ENCODE assay signal across 8 cellular contexts in the genomic region with DNA sequence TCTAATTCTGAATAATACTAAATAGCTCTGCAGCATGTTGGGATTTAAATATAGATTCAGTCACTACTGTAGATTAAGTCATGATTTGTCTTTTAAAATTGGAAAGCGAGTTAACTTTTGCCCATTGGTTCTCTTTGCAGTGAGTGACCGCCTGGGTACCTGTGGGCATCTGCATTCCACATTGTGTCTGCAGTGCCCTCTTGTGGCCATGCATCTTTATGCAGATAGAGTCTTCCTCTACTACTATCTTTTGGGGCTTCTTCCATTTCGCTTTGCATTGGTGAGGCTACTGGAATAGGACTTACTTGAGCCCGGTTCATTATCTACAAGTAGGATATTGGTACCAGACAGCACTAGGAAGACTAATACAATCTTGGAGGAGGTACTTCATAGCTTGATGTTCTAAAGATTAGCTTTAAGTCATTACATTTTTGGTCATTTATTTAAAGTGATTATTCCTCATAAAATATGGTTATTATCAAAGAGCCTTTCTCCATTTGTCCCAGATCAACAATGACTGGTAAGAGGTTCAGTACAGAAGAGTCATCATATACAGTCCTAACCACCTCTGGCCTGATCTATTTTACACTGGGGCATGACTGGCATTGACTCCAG.
DNase-seq lines count a peak whose midpoint lies in the region; ATAC-seq and TF ChIP-seq lines count a peak whose summit lies in the region.

No MANE protein-coding gene starts in this region.

- no peak overlapping the region for H3K27ac Mint-ChIP-seq in T-helper 17 cell

- in situ Hi-C loops in HAP-1 (cut with MboI; ENCODE audit: low sequenced_read_pairs) (no loop called here), brain microvascular endothelial cell (cut with HindIII; ENCODE audit: low pct_ligation_motif_present, low sequenced_read_pairs) (no loop called here)

- peaks cover 15% of the 10 kb centered on the region for H3K27me3 Mint-ChIP-seq in T-helper 17 cell

- TF ChIP-seq CTCF in Loucy (conservative IDR thresholded peaks at IDR 0.05; ENCODE audit: low read length): peak; percentile 87
- peak; percentile 90 for TF ChIP-seq CTCF in brain microvascular endothelial cell (IDR thresholded peaks at IDR 0.05; ENCODE audit: low read depth, low read length, missing control alignments)

- H4K20me1 ChIP-seq in Loucy (ENCODE audit: insufficient read depth, low read length, poor library complexity, severe bottlenecking): no peaks in the 10 kb centered on the region

- H3K9ac ChIP-seq in Loucy (ENCODE audit: low read depth, low read length, poor library complexity, severe bottlenecking): no peak overlapping the region

- H3K9me2 ChIP-seq in Loucy (replicated peaks; ENCODE audit: low read depth, low read length): no peaks in the 10 kb centered on the region

- H3K9me3 ChIP-seq in HAP-1 (no peaks in the 10 kb centered on the region), Loucy (ENCODE audit: insufficient read depth, low read depth, low read length) (no peaks in the 10 kb centered on the region), T-helper 17 cell (ENCODE audit: control insufficient read depth, low read length, poor library complexity, severe bottlenecking) (no peaks in the 10 kb centered on the region)

- H3K27me3 ChIP-seq in HAP-1 (ENCODE audit: low read depth) (no peaks in the 10 kb centered on the region), Loucy (ENCODE audit: insufficient read depth, low read length, poor library complexity, severe bottlenecking) (no peaks in the 10 kb centered on the region), brain microvascular endothelial cell (replicated peaks) (no peaks in the 10 kb centered on the region)

- no peaks in the 10 kb centered on the region for H3K36me3 Mint-ChIP-seq in T-helper 17 cell (ENCODE audit: low read depth)

- no peak overlapping the region for H3K4me3 ChIP-seq in HAP-1
- no peak overlapping the region for H3K4me3 ChIP-seq in Loucy (ENCODE audit: low read length, poor library complexity, severe bottlenecking)
- no peak overlapping the region for H3K4me3 ChIP-seq in brain microvascular endothelial cell (ENCODE audit: low read depth, low read length)

- peak; percentile 68 for ATAC-seq in T-helper 17 cell

- no peak overlapping the region for H3K4me2 ChIP-seq in Loucy (ENCODE audit: low read depth, low read length, poor library complexity, severe bottlenecking)

- H3K27ac ChIP-seq in brain microvascular endothelial cell: no peak overlapping the region

- H3K4me3 Mint-ChIP-seq in T-helper 17 cell: no peak overlapping the region

- peak; percentile 35 for DNase-seq in activated T-cell treated with anti-CD3 and anti-CD28 coated beads for 1 hour (ENCODE audit: low read depth)
- no peak for DNase-seq in activated T-cell treated with anti-CD3 and anti-CD28 coated beads, Interleukin-2, amount 50 U/mL, for 1 hour
- peak; percentile 46 to 77 for DNase-seq in HAP-1 (ENCODE audit: low spot score in 2 of 2)
- peak in 1 of 3 donors; percentile 34 for DNase-seq in T-helper 17 cell
- DNase-seq in brain microvascular endothelial cell: peak; percentile 31
- peak; percentile 62 for DNase-seq in kidney tubule cell (ENCODE audit: low spot score)
- DNase-seq in stimulated activated CD4-positive, alpha-beta T cell treated with anti-CD3 and anti-CD28 coated beads, TNF-alpha, amount 100 ng/mL, for 48 hours (ENCODE audit: low read depth in 3 of 3): peak; percentile 8 to 43 (median 26)

- peaks cover 3% of the 10 kb centered on the region for H3K4me1 Mint-ChIP-seq in T-helper 17 cell

- H3K36me3 ChIP-seq in HAP-1 (replicated peaks): no peaks in the 10 kb centered on the region
- no peaks in the 10 kb centered on the region for H3K36me3 ChIP-seq in Loucy (ENCODE audit: insufficient read depth, low read length)
- H3K36me3 ChIP-seq in brain microvascular endothelial cell (replicated peaks): no peaks in the 10 kb centered on the region

- H2AFZ ChIP-seq in Loucy (ENCODE audit: low read length): no peak overlapping the region

- no peaks in the 10 kb centered on the region for H3K79me2 ChIP-seq in Loucy (ENCODE audit: insufficient read depth, low read length)

- no peaks in the 10 kb centered on the region for H3F3A ChIP-seq in Loucy (ENCODE audit: low read depth)

- H3K4me1 ChIP-seq in HAP-1 (no peaks in the 10 kb centered on the region), Loucy (ENCODE audit: insufficient read depth, low read length, poor library complexity, severe bottlenecking) (no peaks in the 10 kb centered on the region)
